ENCODE assay signal across 1 cellular context in the genomic region with DNA sequence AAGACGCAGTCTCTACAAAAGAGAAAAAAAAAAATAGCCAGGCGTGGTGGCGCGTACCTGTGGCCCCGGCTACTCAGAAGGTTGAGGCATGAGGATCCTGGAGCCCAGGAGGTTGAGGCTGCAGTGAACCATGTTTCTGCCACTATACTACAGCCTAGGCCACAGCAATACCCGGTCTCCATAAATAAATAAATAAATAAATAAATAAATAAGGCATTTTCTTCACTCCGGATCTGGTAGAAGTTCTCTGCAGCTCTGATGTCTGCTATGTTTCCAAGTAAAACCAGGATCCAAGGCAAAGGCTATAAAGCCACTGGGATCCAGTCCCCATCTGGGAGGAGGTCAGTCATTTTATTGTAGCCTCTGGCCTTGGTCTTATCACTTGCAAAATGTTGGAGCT.
TF ChIP-seq lines count a peak whose summit lies in the region.

No MANE protein-coding gene starts in this region.

TF ChIP-seq in HepG2, 621 proteins besides CTCF, POLR2A, EP300 and RAD21:
- TF ChIP-seq NFE2L1 (CRISPR knock-in tag; IDR thresholded peaks at IDR 0.05; ENCODE audit: borderline replicate concordance) (no peak), ZNF331 (CRISPR knock-in tag; IDR thresholded peaks at IDR 0.05) (no peak), ZNF766 (CRISPR knock-in tag; IDR thresholded peaks at IDR 0.05; ENCODE audit: borderline replicate concordance) (no peak), ZFP62 (CRISPR knock-in tag; IDR thresholded peaks at IDR 0.05) (no peak), ZKSCAN8 (CRISPR knock-in tag; IDR thresholded peaks at IDR 0.05; ENCODE audit: borderline replicate concordance) (no peak), ASH2L (IDR thresholded peaks at IDR 0.05; ENCODE audit: insufficient read length, low read depth, low read length) (no peak), ZNF460 (CRISPR knock-in tag; IDR thresholded peaks at IDR 0.05; ENCODE audit: borderline replicate concordance) (no peak), ZNF382 (CRISPR knock-in tag; IDR thresholded peaks at IDR 0.05; ENCODE audit: borderline replicate concordance) (no peak), ZNF577 (CRISPR knock-in tag; IDR thresholded peaks at IDR 0.05; ENCODE audit: borderline replicate concordance, low read depth) (no peak)
- TF ChIP-seq, protein P1, sequence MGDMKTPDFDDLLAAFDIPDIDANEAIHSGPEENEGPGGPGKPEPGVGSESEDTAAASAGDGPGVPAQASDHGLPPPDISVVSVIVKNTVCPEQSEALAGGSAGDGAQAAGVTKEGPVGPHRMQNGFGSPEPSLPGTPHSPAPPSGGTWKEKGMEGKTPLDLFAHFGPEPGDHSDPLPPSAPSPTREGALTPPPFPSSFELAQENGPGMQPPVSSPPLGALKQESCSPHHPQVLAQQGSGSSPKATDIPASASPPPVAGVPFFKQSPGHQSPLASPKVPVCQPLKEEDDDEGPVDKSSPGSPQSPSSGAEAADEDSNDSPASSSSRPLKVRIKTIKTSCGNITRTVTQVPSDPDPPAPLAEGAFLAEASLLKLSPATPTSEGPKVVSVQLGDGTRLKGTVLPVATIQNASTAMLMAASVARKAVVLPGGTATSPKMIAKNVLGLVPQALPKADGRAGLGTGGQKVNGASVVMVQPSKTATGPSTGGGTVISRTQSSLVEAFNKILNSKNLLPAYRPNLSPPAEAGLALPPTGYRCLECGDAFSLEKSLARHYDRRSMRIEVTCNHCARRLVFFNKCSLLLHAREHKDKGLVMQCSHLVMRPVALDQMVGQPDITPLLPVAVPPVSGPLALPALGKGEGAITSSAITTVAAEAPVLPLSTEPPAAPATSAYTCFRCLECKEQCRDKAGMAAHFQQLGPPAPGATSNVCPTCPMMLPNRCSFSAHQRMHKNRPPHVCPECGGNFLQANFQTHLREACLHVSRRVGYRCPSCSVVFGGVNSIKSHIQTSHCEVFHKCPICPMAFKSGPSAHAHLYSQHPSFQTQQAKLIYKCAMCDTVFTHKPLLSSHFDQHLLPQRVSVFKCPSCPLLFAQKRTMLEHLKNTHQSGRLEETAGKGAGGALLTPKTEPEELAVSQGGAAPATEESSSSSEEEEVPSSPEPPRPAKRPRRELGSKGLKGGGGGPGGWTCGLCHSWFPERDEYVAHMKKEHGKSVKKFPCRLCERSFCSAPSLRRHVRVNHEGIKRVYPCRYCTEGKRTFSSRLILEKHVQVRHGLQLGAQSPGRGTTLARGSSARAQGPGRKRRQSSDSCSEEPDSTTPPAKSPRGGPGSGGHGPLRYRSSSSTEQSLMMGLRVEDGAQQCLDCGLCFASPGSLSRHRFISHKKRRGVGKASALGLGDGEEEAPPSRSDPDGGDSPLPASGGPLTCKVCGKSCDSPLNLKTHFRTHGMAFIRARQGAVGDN (CRISPR knock-in tag; IDR thresholded peaks at IDR 0.05): no peak
- TF ChIP-seq, protein P2, sequence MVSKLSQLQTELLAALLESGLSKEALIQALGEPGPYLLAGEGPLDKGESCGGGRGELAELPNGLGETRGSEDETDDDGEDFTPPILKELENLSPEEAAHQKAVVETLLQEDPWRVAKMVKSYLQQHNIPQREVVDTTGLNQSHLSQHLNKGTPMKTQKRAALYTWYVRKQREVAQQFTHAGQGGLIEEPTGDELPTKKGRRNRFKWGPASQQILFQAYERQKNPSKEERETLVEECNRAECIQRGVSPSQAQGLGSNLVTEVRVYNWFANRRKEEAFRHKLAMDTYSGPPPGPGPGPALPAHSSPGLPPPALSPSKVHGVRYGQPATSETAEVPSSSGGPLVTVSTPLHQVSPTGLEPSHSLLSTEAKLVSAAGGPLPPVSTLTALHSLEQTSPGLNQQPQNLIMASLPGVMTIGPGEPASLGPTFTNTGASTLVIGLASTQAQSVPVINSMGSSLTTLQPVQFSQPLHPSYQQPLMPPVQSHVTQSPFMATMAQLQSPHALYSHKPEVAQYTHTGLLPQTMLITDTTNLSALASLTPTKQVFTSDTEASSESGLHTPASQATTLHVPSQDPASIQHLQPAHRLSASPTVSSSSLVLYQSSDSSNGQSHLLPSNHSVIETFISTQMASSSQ (IDR thresholded peaks at IDR 0.05; ENCODE audit: low read depth): no peak
- TF ChIP-seq, protein P2 (CRISPR knock-in tag; IDR thresholded peaks at IDR 0.05; ENCODE audit: borderline replicate concordance): no peak
- TF ChIP-seq, protein P3, sequence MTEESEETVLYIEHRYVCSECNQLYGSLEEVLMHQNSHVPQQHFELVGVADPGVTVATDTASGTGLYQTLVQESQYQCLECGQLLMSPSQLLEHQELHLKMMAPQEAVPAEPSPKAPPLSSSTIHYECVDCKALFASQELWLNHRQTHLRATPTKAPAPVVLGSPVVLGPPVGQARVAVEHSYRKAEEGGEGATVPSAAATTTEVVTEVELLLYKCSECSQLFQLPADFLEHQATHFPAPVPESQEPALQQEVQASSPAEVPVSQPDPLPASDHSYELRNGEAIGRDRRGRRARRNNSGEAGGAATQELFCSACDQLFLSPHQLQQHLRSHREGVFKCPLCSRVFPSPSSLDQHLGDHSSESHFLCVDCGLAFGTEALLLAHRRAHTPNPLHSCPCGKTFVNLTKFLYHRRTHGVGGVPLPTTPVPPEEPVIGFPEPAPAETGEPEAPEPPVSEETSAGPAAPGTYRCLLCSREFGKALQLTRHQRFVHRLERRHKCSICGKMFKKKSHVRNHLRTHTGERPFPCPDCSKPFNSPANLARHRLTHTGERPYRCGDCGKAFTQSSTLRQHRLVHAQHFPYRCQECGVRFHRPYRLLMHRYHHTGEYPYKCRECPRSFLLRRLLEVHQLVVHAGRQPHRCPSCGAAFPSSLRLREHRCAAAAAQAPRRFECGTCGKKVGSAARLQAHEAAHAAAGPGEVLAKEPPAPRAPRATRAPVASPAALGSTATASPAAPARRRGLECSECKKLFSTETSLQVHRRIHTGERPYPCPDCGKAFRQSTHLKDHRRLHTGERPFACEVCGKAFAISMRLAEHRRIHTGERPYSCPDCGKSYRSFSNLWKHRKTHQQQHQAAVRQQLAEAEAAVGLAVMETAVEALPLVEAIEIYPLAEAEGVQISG (CRISPR knock-in tag; IDR thresholded peaks at IDR 0.05): no peak
TF ChIP-seq in HepG2: peak in this region for 0.
